Comparison of ENCODE assay signal across 35 cellular contexts in genomic region chr13:101747039-101747438, GRCh38.
A peak's percentile ranks its signal among the peaks of the same experiment; 100 is the strongest.
DNase-seq lines count a peak whose midpoint lies in the region; ATAC-seq, FAIRE-seq and TF ChIP-seq lines count a peak whose summit lies in the region.
"Had no signal": no experiment of that assay in that cellular context is flagged by ENCODE, and none has a peak within 500 bp of the region (broad histone marks: within the 10 kb centered on the region; RNA-seq: fewer than 3 reads in every experiment).

No MANE protein-coding gene starts in this region.

- no peak overlapping the region for H3K4me3 ChIP-seq in kidney (ENCODE audit: low read length in 2 of 2)
- H3K4me3 ChIP-seq: ascending aorta, lower lobe of right lung, tibial nerve had no signal

- DNase-seq in Caki2 (ENCODE audit: low read depth), result peak; percentile 42
- peak; percentile 71 for DNase-seq in NCI-H69 (lab: John Stamatoyannopoulos, UW)
- DNase-seq in kidney, result no peak
- DNase-seq in occipital lobe (lab: John Stamatoyannopoulos, UW), result no peak
- no peak for DNase-seq in COLO829 (ENCODE audit: low spot score)
- no peak for DNase-seq in NCI-H774 (lab: John Stamatoyannopoulos, UW)
- DNase-seq: activated CD4-positive, alpha-beta T cell treated with anti-CD3 and anti-CD28 coated beads, Interleukin-2, amount 50 U/mL, for 48 hours; activated gamma-delta T cell treated with Interleukin-2 at 50 U/mL for 16 hours; activated naive CD8-positive, alpha-beta T cell treated with anti-CD3 and anti-CD28 coated beads, Interleukin-2, amount 10 ng/mL, durations not matched to agents 7 days and 5 days; activated T-cell treated with anti-CD3 and anti-CD28 coated beads, Interleukin-2, amount 50 U/mL, for 48 hours; BE2C; CD8-positive, alpha-beta T cell; central memory CD4-positive, alpha-beta T cell; DMS79 treated with DMSO at 0.1 percent for 48 hours; effector memory CD8-positive, alpha-beta T cell; erythroblast; GF-D8; H7; islet precursor cell; lower lobe of right lung; midbrain; naive thymus-derived CD4-positive, alpha-beta T cell; NCI-H1092 treated with DMSO at 0.1 percent for 48 hours; NCI-H2029; NCI-H345; SHP77; stimulated activated CD4-positive, alpha-beta T cell treated with anti-CD3 and anti-CD28 coated beads, Interleukin-15, amount 100 ng/mL, for 24 hours; stimulated activated CD4-positive, alpha-beta T cell treated with anti-CD3 and anti-CD28 coated beads, Interleukin-4, amount 100 ng/mL, for 4 hours; T-helper 2 cell had no signal

- no peaks in the 10 kb centered on the region for H3K36me3 ChIP-seq in kidney (ENCODE audit: control insufficient read depth in 1 of 2, insufficient read depth in 2 of 2, low read length in 2 of 2)
- H3K36me3 ChIP-seq: ascending aorta, BE2C, lower lobe of right lung, tibial nerve had no signal

- intact Hi-C loops in kidney (cut with DNase I), result no loop called here

- H3K27ac ChIP-seq in kidney (ENCODE audit: low read depth in 2 of 2, low read length in 2 of 2), result no peak overlapping the region
- H3K27ac ChIP-seq: ascending aorta, lower lobe of right lung, tibial nerve had no signal

- in situ Hi-C loops in Caki2 (cut with HindIII; ENCODE audit: low pct_unique_long_range_greater_than_20kb, low sequenced_read_pairs), result no loop called here

- H3K9me3 ChIP-seq in kidney (ENCODE audit: control insufficient read depth in 1 of 2, low read length in 2 of 2), result no peaks in the 10 kb centered on the region
- H3K9me3 ChIP-seq: ascending aorta, BE2C, lower lobe of right lung, tibial nerve had no signal

- no peaks in the 10 kb centered on the region for H3K4me1 ChIP-seq in kidney (ENCODE audit: control insufficient read depth in 1 of 2, insufficient read depth in 1 of 2, low read depth in 1 of 2, low read length in 2 of 2)
- H3K4me1 ChIP-seq: ascending aorta, BE2C, lower lobe of right lung, tibial nerve had no signal

- no peak overlapping the region for H3K9ac ChIP-seq in kidney (ENCODE audit: low read length in 2 of 2)

- FAIRE-seq in kidney (lab: Jason Lieb, UNC), result peak; percentile 13

- ATAC-seq in GM19452 (IDR thresholded peaks at IDR 0.05; ENCODE audit: unreplicated experiment) (peak; percentile 58), HG02763 (IDR thresholded peaks at IDR 0.05; ENCODE audit: unreplicated experiment) (no peak)
- ATAC-seq: activated CD4-positive, CD25-positive, alpha-beta regulatory T cell treated with anti-CD3 and anti-CD28 coated beads, Interleukin-2, amount 50 U/mL, for 24 hours; CD8-positive, alpha-beta T cell; effector memory CD8-positive, alpha-beta T cell; lower lobe of right lung; naive thymus-derived CD4-positive, alpha-beta T cell; Panc1 had no signal

- TF ChIP-seq CTCF in kidney (IDR thresholded peaks at IDR 0.05; ENCODE audit: borderline replicate concordance, extremely low read depth, insufficient read depth), result no peak

Comparison
In these comparisons a context has a peak if more than half of its experiments do, and no peak if none do; other contexts are left out.
1. DNase-seq: peak in Caki2 (single experiment) and NCI-H69 (single experiment); none in kidney (single experiment), occipital lobe (single experiment), COLO829 (single experiment) and NCI-H774 (single experiment).